Comparison of ENCODE assay signal across 13 cellular contexts in the genomic region with DNA sequence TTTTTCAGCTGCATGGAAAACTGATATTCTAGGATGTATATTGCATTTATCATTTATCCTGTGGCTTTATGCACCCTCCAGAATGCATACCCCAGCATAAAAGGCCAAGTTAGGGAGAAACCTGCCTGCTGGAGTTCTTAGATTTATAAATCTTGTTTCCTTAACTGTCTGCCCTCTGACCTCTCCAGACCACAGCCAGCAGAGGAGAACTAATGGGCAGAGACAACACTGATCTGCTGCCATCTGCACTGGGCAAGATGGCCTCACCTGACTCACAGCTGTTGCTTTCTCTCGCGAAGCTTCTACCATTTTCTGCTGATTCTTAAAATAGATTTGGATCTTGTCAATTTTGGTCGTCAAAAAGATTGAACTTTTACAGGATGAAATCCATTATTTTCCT.
DNase-seq lines count a peak whose midpoint lies in the region; ATAC-seq and TF ChIP-seq lines count a peak whose summit lies in the region.
"Had no signal": no experiment of that assay in that cellular context is flagged by ENCODE, and none has a peak within 500 bp of the region (broad histone marks: within the 10 kb centered on the region; RNA-seq: fewer than 3 reads in every experiment).

No MANE protein-coding gene starts in this region.

- H2BK12ac ChIP-seq in trophoblast cell (ENCODE audit: low read length) = no peak overlapping the region

- no peak overlapping the region for H3K9ac ChIP-seq in trophoblast cell (ENCODE audit: low read length)

- no peak for TF ChIP-seq POLR2A in suprapubic skin (IDR thresholded peaks at IDR 0.05)

- ATAC-seq in GM21619 (IDR thresholded peaks at IDR 0.05; ENCODE audit: unreplicated experiment) = no peak
- ATAC-seq: esophagus mucosa had no signal

- no CpG with 5 or more reads among the region's 3 CpGs for WGBS in trophoblast cell (ENCODE audit: extremely low coverage, insufficient coverage, insufficient read length)
- WGBS in suprapubic skin = 81% methylated on average over 3 of the region's 3 CpGs

- no peaks in the 10 kb centered on the region for H3K27me3 Mint-ChIP-seq in CD4-positive, alpha-beta memory T cell

- no peak overlapping the region for H4K8ac ChIP-seq in trophoblast cell (ENCODE audit: low read depth, low read length)

- H4K12ac ChIP-seq in trophoblast cell (ENCODE audit: low read depth, low read length) = no peak overlapping the region

- no peak for TF ChIP-seq EP300 in suprapubic skin (IDR thresholded peaks at IDR 0.05)

- no peak overlapping the region for H3K4me3 ChIP-seq in CD4-positive, alpha-beta memory T cell (ENCODE audit: low read length in 2 of 2)
- no peak overlapping the region for H3K4me3 ChIP-seq in coronary artery
- H3K4me3 ChIP-seq in trophoblast cell (ENCODE audit: low read depth, low read length) = no peak overlapping the region
- H3K4me3 ChIP-seq in suprapubic skin = no peak overlapping the region

- peaks cover 60 to 92% (median 73%) of the 10 kb centered on the region in 4 donors for H3K4me1 Mint-ChIP-seq in CD4-positive, alpha-beta memory T cell

- no peak overlapping the region for H4K91ac ChIP-seq in trophoblast cell (ENCODE audit: low read depth, low read length)

- peak overlapping the region; percentile 61 to 81 (median 75) for H3K4me3 Mint-ChIP-seq in CD4-positive, alpha-beta memory T cell

- peaks cover 52% of the 10 kb centered on the region for H3K36me3 ChIP-seq in CD4-positive, alpha-beta memory T cell (ENCODE audit: insufficient read depth, low read length)
- H3K36me3 ChIP-seq in trophoblast cell (ENCODE audit: control insufficient read depth in 1 of 2, insufficient read depth in 2 of 2, low read length in 2 of 2) (peaks cover 11 to 12% of the 10 kb centered on the region in 2 experiments), suprapubic skin (peaks cover 2% of the 10 kb centered on the region)

- no peaks in the 10 kb centered on the region for H3K9me3 ChIP-seq in CD4-positive, alpha-beta memory T cell (ENCODE audit: control insufficient read depth in 1 of 2, low read length in 2 of 2)
- H3K9me3 ChIP-seq in trophoblast cell (ENCODE audit: insufficient read depth, low read depth, low read length) = no peaks in the 10 kb centered on the region
- no peaks in the 10 kb centered on the region for H3K9me3 ChIP-seq in suprapubic skin

- H3K4me2 ChIP-seq in trophoblast cell (ENCODE audit: low read length) = no peak overlapping the region

- intact Hi-C loops in CD4-positive, alpha-beta memory T cell (cut with micrococcal nuclease) = loop anchor here (5.0 kb wide), 1 partner anchor 35 kb away; no protein-coding TSS in a partner anchor

- H3K4ac ChIP-seq in trophoblast cell (ENCODE audit: low read depth, low read length) = peak overlapping the region; percentile 27

- no peak for TF ChIP-seq CTCF in coronary artery (IDR thresholded peaks at IDR 0.05)
- TF ChIP-seq CTCF in suprapubic skin (IDR thresholded peaks at IDR 0.05) = no peak

- CTCF ChIA-PET in CD4-positive, alpha-beta memory T cell (lab: Charles Lee; ENCODE audit: partially characterized antibody) = interaction anchor here (1.0 to 6.0 kb wide), 3 partner anchors 34 to 120 kb away, joined by 3 to 74 read pairs (median 6); no protein-coding TSS in a partner anchor

- H3K23ac ChIP-seq in trophoblast cell (ENCODE audit: low read length) = no peak overlapping the region

- no peaks in the 10 kb centered on the region for H3K79me1 ChIP-seq in trophoblast cell (ENCODE audit: low read length)

- no peak overlapping the region for H2BK120ac ChIP-seq in trophoblast cell (ENCODE audit: insufficient read depth, low read length, poor library complexity)

- no peak overlapping the region for H3K18ac ChIP-seq in trophoblast cell (ENCODE audit: low read length)

- no peak overlapping the region for H2AFZ ChIP-seq in trophoblast cell (ENCODE audit: insufficient read depth, low read length, poor library complexity)

- POLR2A ChIA-PET in CD4-positive, alpha-beta memory T cell (lab: Charles Lee; ENCODE audit: partially characterized antibody) = interaction anchor here (0.6 to 20.4 kb wide), 10 partner anchors 10 to 120 kb away, joined by 3 to 1038 read pairs (median 61); no protein-coding TSS in a partner anchor

- peaks cover 2% of the 10 kb centered on the region for H3K79me2 ChIP-seq in trophoblast cell (ENCODE audit: control insufficient read depth, insufficient read depth, low read length, poor library complexity)

- H3K27me3 ChIP-seq in CD4-positive, alpha-beta memory T cell (ENCODE audit: insufficient read depth, low read length) = no peaks in the 10 kb centered on the region
- H3K27me3 ChIP-seq in trophoblast cell (ENCODE audit: insufficient read depth, low read length) (no peaks in the 10 kb centered on the region), suprapubic skin (no peaks in the 10 kb centered on the region)

- no peak overlapping the region for H3K14ac ChIP-seq in trophoblast cell (ENCODE audit: low read length)

- H3K36me3 Mint-ChIP-seq in CD4-positive, alpha-beta memory T cell = peaks cover 60 to 78% of the 10 kb centered on the region in 2 donors

- peak in 1 of 5 donors; percentile 34 for DNase-seq in CD4-positive, alpha-beta memory T cell
- DNase-seq in LHCN-M2 (ENCODE audit: low read depth) (peak; percentile 76), coronary artery (ENCODE audit: low spot score) (peak; percentile 52), trophoblast cell (no peak), cerebellum (ENCODE audit: low spot score) (no peak), suprapubic skin (ENCODE audit: low spot score in 2 of 2) (no peak)
- DNase-seq: activated CD4-positive, alpha-beta T cell treated with anti-CD3 and anti-CD28 coated beads for 1 hour; MV-4-11; NCI-H2227 treated with DMSO at 0.1 percent for 48 hours; posterior cingulate gyrus; stimulated activated naive CD4-positive, alpha-beta T cell had no signal

- H3K9me3 Mint-ChIP-seq in CD4-positive, alpha-beta memory T cell = no peaks in the 10 kb centered on the region

- peaks cover 86% of the 10 kb centered on the region for H3K4me1 ChIP-seq in CD4-positive, alpha-beta memory T cell (ENCODE audit: insufficient read depth, low read length)
- H3K4me1 ChIP-seq in trophoblast cell (ENCODE audit: control insufficient read depth in 1 of 2, insufficient read depth in 2 of 2, low read length in 2 of 2) = peaks cover 3 to 4% of the 10 kb centered on the region in 2 experiments
- peaks cover 37% of the 10 kb centered on the region for H3K4me1 ChIP-seq in suprapubic skin

- H2AK5ac ChIP-seq in trophoblast cell (ENCODE audit: low read length) = no peak overlapping the region

- H3K27ac Mint-ChIP-seq in CD4-positive, alpha-beta memory T cell = peak overlapping the region; percentile 86 to 100 (median 93)

- H3K27ac ChIP-seq in CD4-positive, alpha-beta memory T cell (ENCODE audit: low read depth, low read length) = peak overlapping the region; percentile 98
- no peak overlapping the region for H3K27ac ChIP-seq in coronary artery
- no peak overlapping the region for H3K27ac ChIP-seq in trophoblast cell (ENCODE audit: low read depth, low read length)
- H3K27ac ChIP-seq in suprapubic skin = no peak overlapping the region

- H2BK5ac ChIP-seq in trophoblast cell (ENCODE audit: low read depth, low read length, poor library complexity) = no peak overlapping the region

Comparison
In these comparisons a context has a peak if more than half of its experiments do, and no peak if none do; other contexts are left out.
1. DNase-seq: peak in LHCN-M2 (single experiment) and coronary artery (single experiment); none in trophoblast cell (0 of 2), cerebellum (single experiment) and suprapubic skin (0 of 2).